25 cellular contexts compared by ENCODE assay signal in genomic region chr1:56978819-56979218, GRCh38. TPM values are rescaled to one million over a fixed set of nuclear protein-coding genes. Genes with fewer than 3 reads are reported as not detected.
"Had no signal": no experiment of that assay in that cellular context is flagged by ENCODE, and none has a peak within 500 bp of the region (broad histone marks: within the 10 kb centered on the region; RNA-seq: fewer than 3 reads in every experiment).

No MANE protein-coding gene starts in this region.

- H3K9me3 Mint-ChIP-seq: mesothelial cell of epicardium, natural killer cell had no signal

- DNase-seq: activated T-cell treated with anti-CD3 and anti-CD28 coated beads, Interleukin-2, amount 50 U/mL, for 1 hour; aorta; brain microvascular endothelial cell; caudate nucleus; effector memory CD4-positive, alpha-beta T cell; foreskin melanocyte; kidney glomerular epithelial cell; left ventricle myocardium inferior; mammary epithelial cell; natural killer cell; psoas muscle; right cardiac atrium; stimulated activated CD4-positive, alpha-beta T cell treated with anti-CD3 and anti-CD28 coated beads, Interleukin-12 subunit alpha, Interleukin-12 subunit beta, amount 100 ng/mL, for 4 hours; stimulated activated CD4-positive, alpha-beta T cell treated with anti-CD3 and anti-CD28 coated beads, Interleukin-4, amount 100 ng/mL, for 4 hours; stimulated activated naive CD8-positive, alpha-beta T cell treated with anti-CD3 and anti-CD28 coated beads, Interleukin-15, Interleukin-2, amounts not matched to agents 100 U/mL and 50 U/mL, for 24 hours; substantia nigra; thyroid gland; upper lobe of right lung had no signal

- H3K36me3 Mint-ChIP-seq: activated naive CD4-positive, alpha-beta T cell treated with anti-CD3 and anti-CD28 coated beads, Interleukin-2, amount 50 U/mL, for 72 hours; mesothelial cell of epicardium; natural killer cell had no signal

- H3K27ac Mint-ChIP-seq: activated naive CD4-positive, alpha-beta T cell treated with anti-CD3 and anti-CD28 coated beads, Interleukin-2, amount 50 U/mL, for 72 hours; mesothelial cell of epicardium; natural killer cell had no signal

- H3K36me3 ChIP-seq: brain microvascular endothelial cell, left ventricle myocardium inferior, thyroid gland, upper lobe of right lung had no signal

- H3K4me3 Mint-ChIP-seq: mesothelial cell of epicardium, natural killer cell had no signal

- H3K4me3 ChIP-seq: left ventricle myocardium inferior, psoas muscle, thyroid gland, upper lobe of right lung had no signal

- H3K4me1 Mint-ChIP-seq: mesothelial cell of epicardium had no signal

- H3K27ac ChIP-seq: brain microvascular endothelial cell, left ventricle myocardium inferior, psoas muscle, thyroid gland, upper lobe of right lung had no signal

- H3K9me3 ChIP-seq: left ventricle myocardium inferior, psoas muscle, thyroid gland, upper lobe of right lung had no signal

- ATAC-seq: activated naive CD4-positive, alpha-beta T cell treated with anti-CD3 and anti-CD28 coated beads, Interleukin-2, amount 50 U/mL, for 72 hours; esophagus mucosa; natural killer cell; psoas muscle; right cardiac atrium; stimulated activated naive CD8-positive, alpha-beta T cell treated with anti-CD3 and anti-CD28 coated beads, Interleukin-15, Interleukin-2, amounts not matched to agents 100 U/mL and 50 U/mL, for 24 hours; upper lobe of right lung had no signal

- H3K4me1 ChIP-seq: left ventricle myocardium inferior, psoas muscle, upper lobe of right lung had no signal

- H3K27me3 ChIP-seq: brain microvascular endothelial cell, thyroid gland, upper lobe of right lung had no signal

RNA-seq across cellular contexts. Expression of gene C8B, which starts 13.0 kb away (rescaled TPM):
- total RNA-seq: activated naive CD4-positive, alpha-beta T cell treated with anti-CD3 and anti-CD28 coated beads, Interleukin-2, amount 50 U/mL, for 72 hours; aorta; dermis microvascular lymphatic vessel endothelial cell; endothelial cell of umbilical vein; esophagus mucosa; left ventricle myocardium inferior; mammary epithelial cell; mesothelial cell of epicardium; natural killer cell; osteocyte; psoas muscle; right cardiac atrium; skeletal muscle tissue; thyroid gland; upper lobe of right lung had no signal
